Comparison of ENCODE assay signal across 23 cellular contexts in the genomic region with DNA sequence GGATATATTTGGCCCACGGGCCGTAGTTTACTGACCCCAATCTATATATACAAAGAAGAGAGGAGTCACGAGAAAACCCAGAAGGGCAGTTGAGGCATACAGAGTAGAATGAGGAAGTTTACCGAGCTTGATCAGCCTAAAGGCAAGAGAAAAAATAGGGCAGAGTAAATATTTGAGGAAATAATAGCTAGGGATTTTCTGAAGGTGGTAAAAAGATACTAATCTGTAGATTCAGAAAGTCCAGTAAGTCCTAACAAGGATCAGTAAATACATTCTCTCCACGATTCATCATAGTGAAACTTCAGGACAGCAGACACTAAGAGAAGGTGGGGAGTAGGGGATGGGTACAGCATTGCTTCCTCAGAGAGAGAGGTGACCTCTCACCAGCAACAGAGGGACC.
DNase-seq lines count a peak whose midpoint lies in the region; ATAC-seq and TF ChIP-seq lines count a peak whose summit lies in the region.
"Had no signal": no experiment of that assay in that cellular context is flagged by ENCODE, and none has a peak within 500 bp of the region (broad histone marks: within the 10 kb centered on the region; RNA-seq: fewer than 3 reads in every experiment).

No MANE protein-coding gene starts in this region.

- H3K36me3 Mint-ChIP-seq in nephron progenitor cell (ENCODE audit: low read depth): peaks cover 2% of the 10 kb centered on the region
- H3K36me3 Mint-ChIP-seq: CD14-positive monocyte; CD4-positive, alpha-beta memory T cell; CD4-positive, CD25-positive, alpha-beta regulatory T cell; CD8-positive, alpha-beta memory T cell had no signal

- DNase-seq in SIG-M5 treated with dmso at 0.1 percent for 504 hours (lab: John Stamatoyannopoulos, UW; ENCODE audit: unreplicated experiment): peak; percentile 39
- DNase-seq in SIG-M5 (lab: John Stamatoyannopoulos, UW): no peak
- DNase-seq in DMS53 (lab: John Stamatoyannopoulos, UW): peak; percentile 16
- peak; percentile 28 for DNase-seq in DMS53 treated with DMSO at 0.1 percent for 48 hours (lab: John Stamatoyannopoulos, UW; ENCODE audit: unreplicated experiment)
- no peak for DNase-seq in nephron progenitor cell
- DNase-seq in erythroblast (lab: John Stamatoyannopoulos, UW): no peak
- DNase-seq: 8988T; ACHN; BE2C; C1 segment of cervical spinal cord; CD4-positive, alpha-beta memory T cell; CD4-positive, CD25-positive, alpha-beta regulatory T cell; CD8-positive, alpha-beta memory T cell; COR-L47; DMS 273 treated with DMSO at 0.1 percent for 48 hours; DMS153; DMS79; DND-41; EL; GDM1 had no signal

- TF ChIP-seq CTCF in nephron progenitor cell (IDR thresholded peaks at IDR 0.05): no peak

- H3K27ac Mint-ChIP-seq in nephron progenitor cell: peak overlapping the region; percentile 82
- H3K27ac Mint-ChIP-seq: CD14-positive monocyte; CD4-positive, alpha-beta memory T cell; CD4-positive, CD25-positive, alpha-beta regulatory T cell; CD8-positive, alpha-beta memory T cell had no signal

- H3K27me3 Mint-ChIP-seq in nephron progenitor cell (ENCODE audit: low read depth, poor library complexity): peaks cover 12% of the 10 kb centered on the region

- no peak for ATAC-seq in HG02870 (IDR thresholded peaks at IDR 0.05; ENCODE audit: unreplicated experiment)
- ATAC-seq: GM12878 had no signal

- no peak overlapping the region for H3K4me3 Mint-ChIP-seq in nephron progenitor cell
- H3K4me3 Mint-ChIP-seq: CD14-positive monocyte; CD4-positive, alpha-beta memory T cell; CD8-positive, alpha-beta memory T cell had no signal

- H3K4me1 Mint-ChIP-seq in nephron progenitor cell: peaks cover 50% of the 10 kb centered on the region
- H3K4me1 Mint-ChIP-seq: CD14-positive monocyte; CD4-positive, alpha-beta memory T cell; CD4-positive, CD25-positive, alpha-beta regulatory T cell; CD8-positive, alpha-beta memory T cell had no signal

- H3K9me3 Mint-ChIP-seq in nephron progenitor cell: peaks cover 13% of the 10 kb centered on the region
- H3K9me3 Mint-ChIP-seq: CD8-positive, alpha-beta memory T cell had no signal

- TF ChIP-seq POLR2A in erythroblast (IDR thresholded peaks at IDR 0.05; ENCODE audit: low read length): no peak

Comparison
In these comparisons a context has a peak if more than half of its experiments do, and no peak if none do; other contexts are left out.
1. DNase-seq: peak in SIG-M5 treated with dmso at 0.1 percent for 504 hours (single experiment), DMS53 (single experiment) and DMS53 treated with DMSO at 0.1 percent for 48 hours (single experiment); none in SIG-M5 (single experiment), nephron progenitor cell (single experiment) and erythroblast (0 of 2).